10 cellular contexts compared by ENCODE assay signal in genomic region chr4:143354990-143355389, GRCh38. TPM values are rescaled to one million over a fixed set of nuclear protein-coding genes. Genes with fewer than 3 reads are reported as not detected.
DNase-seq lines count a peak whose midpoint lies in the region; ATAC-seq and TF ChIP-seq lines count a peak whose summit lies in the region.
"Had no signal": no experiment of that assay in that cellular context is flagged by ENCODE, and none has a peak within 500 bp of the region (broad histone marks: within the 10 kb centered on the region; RNA-seq: fewer than 3 reads in every experiment).

No MANE protein-coding gene starts in this region.

- POLR2A ChIA-PET in MCF 10A (lab: Yijun Ruan, JAX), result interaction anchor here (0.7 to 8.6 kb wide), 5 partner anchors 9 to 40 kb away, joined by 3 to 66 read pairs (median 12); partner anchors contain the start of gene GAB1

- DNase-seq in MCF 10A (ENCODE audit: unreplicated experiment) (no peak), progenitor cell of endocrine pancreas (ENCODE audit: low spot score, unreplicated experiment) (no peak), NCI-H774 (lab: John Stamatoyannopoulos, UW) (no peak), DMS79 treated with DMSO at 0.1 percent for 48 hours (lab: John Stamatoyannopoulos, UW) (no peak), NCI-H1694 treated with DMSO at 0.1 percent for 48 hours (lab: John Stamatoyannopoulos, UW) (no peak)
- no peak for DNase-seq in activated naive CD4-positive, alpha-beta T cell (lab: John Stamatoyannopoulos, UW)
- DNase-seq: central memory CD4-positive, alpha-beta T cell; NCI-H1930 had no signal

- BruUV-seq in MCF 10A (replicated peaks; lab: Mats Ljungman, UMichigan), result no TSS peak

- H3K4me3 Mint-ChIP-seq in MCF 10A (ENCODE audit: unreplicated experiment), result no peak overlapping the region
- no peak overlapping the region for H3K4me3 Mint-ChIP-seq in progenitor cell of endocrine pancreas (ENCODE audit: low read depth)

- H3K36me3 Mint-ChIP-seq in MCF 10A (ENCODE audit: insufficient read depth, unreplicated experiment) (no peaks in the 10 kb centered on the region), progenitor cell of endocrine pancreas (ENCODE audit: insufficient read depth) (peaks cover 4% of the 10 kb centered on the region)

- intact Hi-C loops in MCF 10A (cut with micrococcal nuclease), result no loop called here

- H3K27me3 Mint-ChIP-seq in MCF 10A (ENCODE audit: insufficient read depth, unreplicated experiment), result no peaks in the 10 kb centered on the region
- no peaks in the 10 kb centered on the region for H3K27me3 Mint-ChIP-seq in progenitor cell of endocrine pancreas

- CTCF ChIA-PET in MCF 10A (lab: Yijun Ruan, JAX), result interaction anchor here (0.9 kb wide), 1 partner anchor 9 kb away, joined by 7 read pairs; no protein-coding TSS in a partner anchor

- TF ChIP-seq CTCF in MCF 10A (IDR thresholded peaks at IDR 0.05; ENCODE audit: unreplicated experiment) (no peak), progenitor cell of endocrine pancreas (IDR thresholded peaks at IDR 0.05; ENCODE audit: unreplicated experiment) (no peak)

- no peaks in the 10 kb centered on the region for H3K9me3 Mint-ChIP-seq in MCF 10A (ENCODE audit: unreplicated experiment)
- no peaks in the 10 kb centered on the region for H3K9me3 Mint-ChIP-seq in progenitor cell of endocrine pancreas (ENCODE audit: low read depth)

- H3K4me1 Mint-ChIP-seq in MCF 10A (ENCODE audit: insufficient read depth, unreplicated experiment), result peaks cover 46% of the 10 kb centered on the region
- H3K4me1 Mint-ChIP-seq in progenitor cell of endocrine pancreas (ENCODE audit: low read depth), result peaks cover 57% of the 10 kb centered on the region

- H3K27ac Mint-ChIP-seq in MCF 10A (ENCODE audit: low read depth, unreplicated experiment) (peak overlapping the region; percentile 80), progenitor cell of endocrine pancreas (peak overlapping the region; percentile 90)

- ATAC-seq in GM18909 (IDR thresholded peaks at IDR 0.05; ENCODE audit: poor library complexity, unreplicated experiment) (peak; percentile 34), HG02981 (IDR thresholded peaks at IDR 0.05; ENCODE audit: unreplicated experiment) (peak; percentile 27)

RNA-seq across cellular contexts. Expression of gene GAB1, which starts 18.3 kb away (rescaled TPM):
- total RNA-seq in MCF 10A (2022) (5.9 and 7.6 TPM in 2 replicates), progenitor cell of endocrine pancreas (33.5 and 34.3 TPM in 2 replicates)
